In the genomic region with DNA sequence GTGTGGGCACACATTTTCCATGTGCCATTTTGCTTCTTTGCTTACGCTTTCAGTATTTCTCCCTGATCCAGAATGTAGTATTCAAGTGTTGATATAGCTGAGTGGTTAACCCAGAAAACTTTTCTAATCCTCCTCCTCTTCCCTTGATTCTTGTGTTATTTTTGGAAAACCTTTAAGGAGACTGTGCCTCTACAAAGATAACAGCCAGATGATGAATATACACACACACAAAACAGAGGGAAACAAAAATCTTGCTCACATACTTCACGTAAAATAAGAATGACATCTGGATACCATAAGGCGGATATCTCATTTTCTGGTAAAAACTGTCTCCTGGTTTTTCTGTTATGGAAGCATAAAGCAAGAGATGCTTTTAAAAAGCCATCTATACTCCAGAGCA, we compare ENCODE assay signal across 25 cellular contexts.
DNase-seq lines count a peak whose midpoint lies in the region; ATAC-seq, FAIRE-seq and TF ChIP-seq lines count a peak whose summit lies in the region.
"Had no signal": no experiment of that assay in that cellular context is flagged by ENCODE, and none has a peak within 500 bp of the region (broad histone marks: within the 10 kb centered on the region; RNA-seq: fewer than 3 reads in every experiment).

No MANE protein-coding gene starts in this region.

- no peak overlapping the region for H3K4me3 Mint-ChIP-seq in mesothelial cell of epicardium
- H3K4me3 Mint-ChIP-seq: CD4-positive, alpha-beta T cell had no signal

- no peaks in the 10 kb centered on the region for H3K27me3 Mint-ChIP-seq in mesothelial cell of epicardium (ENCODE audit: low read depth)

- H3K36me3 Mint-ChIP-seq in mesothelial cell of epicardium: no peaks in the 10 kb centered on the region

- H3K4me1 Mint-ChIP-seq in mesothelial cell of epicardium: peaks cover 39% of the 10 kb centered on the region

- H3K27ac ChIP-seq in SJCRH30: no peak overlapping the region
- H3K27ac ChIP-seq: BLaER1, SK-N-MC had no signal

- H3K27ac Mint-ChIP-seq in mesothelial cell of epicardium: peak overlapping the region; percentile 4
- H3K27ac Mint-ChIP-seq: CD4-positive, alpha-beta T cell had no signal

- H3K4me2 ChIP-seq in skeletal muscle satellite cell (ENCODE audit: low read length): no peak overlapping the region
- H3K4me2 ChIP-seq: BLaER1 had no signal

- H3K4me3 ChIP-seq in skeletal muscle satellite cell (ENCODE audit: low read length) (peak overlapping the region; percentile 17), SJCRH30 (no peak overlapping the region)
- H3K4me3 ChIP-seq: BLaER1, K562, MG63, SK-N-MC had no signal

- H3K9me3 Mint-ChIP-seq in mesothelial cell of epicardium: peaks cover 3% of the 10 kb centered on the region
- H3K9me3 Mint-ChIP-seq: CD4-positive, alpha-beta T cell had no signal

- ATAC-seq in HG03095 (IDR thresholded peaks at IDR 0.05; ENCODE audit: unreplicated experiment): no peak
- ATAC-seq: HCT116, K562 had no signal

- H3K27me3 ChIP-seq in skeletal muscle satellite cell (ENCODE audit: control insufficient read depth, insufficient read depth, low read length) (no peaks in the 10 kb centered on the region), SJCRH30 (no peaks in the 10 kb centered on the region)
- H3K27me3 ChIP-seq: BLaER1, MG63 had no signal

- FAIRE-seq in endometrium (lab: Jason Lieb, UNC): peak; percentile 79
- FAIRE-seq: GM12892, H1, K562 had no signal

- DNase-seq in RPMI7951 (ENCODE audit: low read depth) (peak; percentile 71), mesothelial cell of epicardium (ENCODE audit: low spot score in 2 of 2, unreplicated experiment in 2 of 2) (no peak), NCI-H1048 (lab: John Stamatoyannopoulos, UW) (no peak), SJCRH30 (no peak), DMS53 treated with DMSO at 0.1 percent for 48 hours (lab: John Stamatoyannopoulos, UW; ENCODE audit: unreplicated experiment) (no peak)
- DNase-seq: CD4-positive, alpha-beta T cell; COR-L47; DND-41; MG63; NCI-H1417 treated with DMSO at 0.1 percent for 48 hours; NCI-H187 treated with DMSO at 0.1 percent for 48 hours; NCI-H2107; NCI-H446 treated with DMSO at 0.1 percent for 48 hours; NCI-H526 treated with DMSO at 0.1 percent for 48 hours; RPMI8226; SHP77 had no signal

- TF ChIP-seq CTCF in mesothelial cell of epicardium (IDR thresholded peaks at IDR 0.05; ENCODE audit: unreplicated experiment): no peak

- H3K4me1 ChIP-seq in skeletal muscle satellite cell (ENCODE audit: control insufficient read depth, insufficient read depth, low read length) (peaks cover 67% of the 10 kb centered on the region), SJCRH30 (peaks cover 41% of the 10 kb centered on the region)
- H3K4me1 ChIP-seq: BLaER1 had no signal

- H3K36me3 ChIP-seq in skeletal muscle satellite cell (ENCODE audit: insufficient read depth, low read length) (no peaks in the 10 kb centered on the region), SJCRH30 (no peaks in the 10 kb centered on the region)
- H3K36me3 ChIP-seq: BLaER1, MG63 had no signal

- H3K9me3 ChIP-seq in skeletal muscle satellite cell (replicated peaks; ENCODE audit: low read length) (no peaks in the 10 kb centered on the region), SJCRH30 (replicated peaks) (no peaks in the 10 kb centered on the region; the same call in 1 of the 2 replicates)
- H3K9me3 ChIP-seq: BLaER1 had no signal

- H3K9ac ChIP-seq in skeletal muscle satellite cell (ENCODE audit: low read depth, low read length): peak overlapping the region; percentile 67
- H3K9ac ChIP-seq: BLaER1 had no signal
